Comparison of ENCODE assay signal across 1 cellular context in genomic region chr17:76437467-76438402, GRCh38.
TF ChIP-seq lines count a peak whose summit lies in the region.

No MANE protein-coding gene starts in this region.

TF ChIP-seq in HepG2, 621 proteins besides CTCF, POLR2A, EP300 and RAD21 (continues in another document):
- TF ChIP-seq ZFP91 (CRISPR knock-in tag; IDR thresholded peaks at IDR 0.05; ENCODE audit: borderline replicate concordance) (no peak), CEBPB (IDR thresholded peaks at IDR 0.05; ENCODE audit: borderline replicate concordance, low read depth, low read length) (0 out of 2 replicates have a peak, but pooled peaks have one; percentile 27), ZBTB38 (CRISPR knock-in tag; IDR thresholded peaks at IDR 0.05) (no peak), HOXA7 (CRISPR knock-in tag; IDR thresholded peaks at IDR 0.05) (no peak), ZNF512B (CRISPR knock-in tag; IDR thresholded peaks at IDR 0.05; ENCODE audit: borderline replicate concordance) (no peak), MAX (IDR thresholded peaks at IDR 0.05) (peak; percentile 42; the same call in 1 of the 2 replicates), RNF2 (conservative IDR thresholded peaks at IDR 0.05; ENCODE audit: low read depth) (no peak), ZNF264 (CRISPR knock-in tag; IDR thresholded peaks at IDR 0.05) (no peak), PAXIP1 (CRISPR knock-in tag; conservative IDR thresholded peaks at IDR 0.05) (0 out of 2 replicates have a peak, but pooled peaks have one; percentile 16), ZNF563 (CRISPR knock-in tag; IDR thresholded peaks at IDR 0.05) (no peak), KLF9 (CRISPR knock-in tag; IDR thresholded peaks at IDR 0.05; ENCODE audit: low read depth) (no peak), ZFP62 (CRISPR knock-in tag; IDR thresholded peaks at IDR 0.05) (no peak), TERF1 (CRISPR knock-in tag; IDR thresholded peaks at IDR 0.05) (no peak), NCOR1 (IDR thresholded peaks at IDR 0.05; ENCODE audit: borderline replicate concordance, low read length) (peak; percentile 32; the same call in 1 of the 2 replicates), HMG20B (CRISPR knock-in tag; conservative IDR thresholded peaks at IDR 0.05) (no peak), UBTF (CRISPR knock-in tag; IDR thresholded peaks at IDR 0.05) (no peak), ZFX (CRISPR knock-in tag; IDR thresholded peaks at IDR 0.05; ENCODE audit: low read depth) (no peak), ZNF274 (CRISPR knock-in tag; IDR thresholded peaks at IDR 0.05) (no peak), RXRA (CRISPR knock-in tag; IDR thresholded peaks at IDR 0.05) (no peak), SALL1 (CRISPR knock-in tag; IDR thresholded peaks at IDR 0.05) (peak; percentile 52; the same call in 1 of the 2 replicates), NONO (IDR thresholded peaks at IDR 0.05) (no peak), NONO (CRISPR knock-in tag; conservative IDR thresholded peaks at IDR 0.05) (no peak), PBX3 (CRISPR knock-in tag; IDR thresholded peaks at IDR 0.05; ENCODE audit: borderline replicate concordance) (no peak), ZMYM4 (CRISPR knock-in tag; IDR thresholded peaks at IDR 0.05) (0 out of 2 replicates have a peak, but pooled peaks have one; percentile 26), ZNF790 (CRISPR knock-in tag; IDR thresholded peaks at IDR 0.05; ENCODE audit: borderline replicate concordance) (no peak), KLF12 (CRISPR knock-in tag; IDR thresholded peaks at IDR 0.05; ENCODE audit: borderline replicate concordance) (no peak), SP1 (IDR thresholded peaks at IDR 0.05) (no peak), SP1 (CRISPR knock-in tag; IDR thresholded peaks at IDR 0.05) (no peak), NFYB (CRISPR knock-in tag; IDR thresholded peaks at IDR 0.05) (no peak), ZBTB46 (CRISPR knock-in tag; IDR thresholded peaks at IDR 0.05; ENCODE audit: borderline replicate concordance) (no peak), PHF21A (CRISPR knock-in tag; IDR thresholded peaks at IDR 0.05) (no peak), ZNF331 (CRISPR knock-in tag; IDR thresholded peaks at IDR 0.05) (no peak), GMEB1 (CRISPR knock-in tag; IDR thresholded peaks at IDR 0.05; ENCODE audit: borderline replicate concordance) (no peak), HNF4A (CRISPR knock-in tag; IDR thresholded peaks at IDR 0.05) (peak; percentile 86), PLSCR1 (CRISPR knock-in tag; IDR thresholded peaks at IDR 0.05; ENCODE audit: borderline replicate concordance) (no peak), DDIT3 (CRISPR knock-in tag; IDR thresholded peaks at IDR 0.05) (no peak), EZH2 (conservative IDR thresholded peaks at IDR 0.05; ENCODE audit: low read depth, low read length) (no peak), ZBTB44 (CRISPR knock-in tag; IDR thresholded peaks at IDR 0.05) (no peak), RARA (CRISPR knock-in tag; IDR thresholded peaks at IDR 0.05) (0 out of 2 replicates have a peak, but pooled peaks have one; percentile 32), E2F2 (CRISPR knock-in tag; IDR thresholded peaks at IDR 0.05; ENCODE audit: borderline replicate concordance) (no peak)
